16 cellular contexts compared by ENCODE assay signal in the genomic region with DNA sequence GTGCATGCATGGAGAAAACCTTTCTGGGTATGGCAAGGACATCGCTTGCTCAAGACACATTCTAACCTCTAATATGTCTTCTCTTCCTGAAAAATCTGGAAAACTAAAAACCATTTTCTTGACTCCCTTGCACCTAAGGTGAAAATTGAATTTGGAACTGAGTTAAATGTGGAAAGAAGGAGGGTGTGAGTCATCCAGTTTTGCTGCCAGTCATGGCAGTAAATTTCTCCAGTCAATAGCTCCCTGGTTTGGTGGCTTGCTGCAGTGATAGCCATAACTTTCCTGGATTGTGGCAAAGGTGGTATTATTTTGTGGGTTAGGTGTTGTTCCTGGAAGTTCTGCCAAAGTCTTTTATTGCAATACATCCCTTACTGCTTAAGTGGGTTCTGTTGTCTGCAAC. TPM values are rescaled to one million over a fixed set of nuclear protein-coding genes. Genes with fewer than 3 reads are reported as not detected.
DNase-seq lines count a peak whose midpoint lies in the region; ATAC-seq and TF ChIP-seq lines count a peak whose summit lies in the region.
"Had no signal": no experiment of that assay in that cellular context is flagged by ENCODE, and none has a peak within 500 bp of the region (broad histone marks: within the 10 kb centered on the region; RNA-seq: fewer than 3 reads in every experiment).

No MANE protein-coding gene starts in this region.

- H3K4me1 Mint-ChIP-seq in CD4-positive, CD25-positive, alpha-beta regulatory T cell: peaks cover 18 to 36% (median 29%) of the 10 kb centered on the region in 4 donors
- H3K4me1 Mint-ChIP-seq in WTC11: peaks cover 15% of the 10 kb centered on the region

- H3K36me3 ChIP-seq in CD4-positive, CD25-positive, alpha-beta regulatory T cell (ENCODE audit: control insufficient read depth, insufficient read depth, low read length): peaks cover 7% of the 10 kb centered on the region
- H3K36me3 ChIP-seq: ovary had no signal

- H3K9me3 ChIP-seq in CD4-positive, CD25-positive, alpha-beta regulatory T cell (ENCODE audit: control insufficient read depth in 2 of 2, low read length in 2 of 2): no peaks in the 10 kb centered on the region
- H3K9me3 ChIP-seq: ovary had no signal

- peak overlapping the region in 2 of 4 donors; percentile 19 to 30 for H3K4me3 Mint-ChIP-seq in CD4-positive, CD25-positive, alpha-beta regulatory T cell
- peak overlapping the region; percentile 7; the same call in 1 of the 2 replicates for H3K4me3 Mint-ChIP-seq in WTC11
- H3K4me3 Mint-ChIP-seq: activated naive CD4-positive, alpha-beta T cell treated with anti-CD3 and anti-CD28 coated beads, Interleukin-2, amount 10 ng/mL, durations not matched to agents 7 days and 5 days had no signal

- DNase-seq in CD4-positive, CD25-positive, alpha-beta regulatory T cell: no peak
- peak; percentile 30 for DNase-seq in HCEC 1CT
- DNase-seq in WTC11 (ENCODE audit: low spot score): no peak
- DNase-seq in foreskin fibroblast: peak; percentile 21 to 55
- no peak for DNase-seq in GM13977 (ENCODE audit: low spot score)
- DNase-seq in cerebellar nuclear complex (lab: John Stamatoyannopoulos, UW): no peak
- DNase-seq in stimulated activated CD4-positive, alpha-beta T cell treated with anti-CD3 and anti-CD28 coated beads, Interleukin-4, amount 100 ng/mL, for 24 hours: no peak
- no peak for DNase-seq in HuH-7 (ENCODE audit: low spot score)
- DNase-seq: activated naive CD4-positive, alpha-beta T cell treated with anti-CD3 and anti-CD28 coated beads, Interleukin-2, amount 10 ng/mL, durations not matched to agents 7 days and 5 days; kidney; midbrain; NCI-H1092 treated with DMSO at 0.1 percent for 48 hours; ovary; stimulated activated naive CD8-positive, alpha-beta T cell treated with anti-CD3 and anti-CD28 coated beads, Interleukin-15, Interleukin-2, amounts not matched to agents 100 U/mL and 50 U/mL, for 24 hours had no signal

- no peaks in the 10 kb centered on the region for H3K27me3 Mint-ChIP-seq in CD4-positive, CD25-positive, alpha-beta regulatory T cell
- no peaks in the 10 kb centered on the region for H3K27me3 Mint-ChIP-seq in WTC11 (ENCODE audit: low read depth)
- H3K27me3 Mint-ChIP-seq: activated naive CD4-positive, alpha-beta T cell treated with anti-CD3 and anti-CD28 coated beads, Interleukin-2, amount 10 ng/mL, durations not matched to agents 7 days and 5 days had no signal

- H3K4me1 ChIP-seq in CD4-positive, CD25-positive, alpha-beta regulatory T cell (ENCODE audit: control insufficient read depth, insufficient read depth, low read length, poor library complexity, severe bottlenecking): peaks cover 28% of the 10 kb centered on the region

- no peaks in the 10 kb centered on the region for H3K9me3 Mint-ChIP-seq in CD4-positive, CD25-positive, alpha-beta regulatory T cell
- no peaks in the 10 kb centered on the region for H3K9me3 Mint-ChIP-seq in WTC11
- H3K9me3 Mint-ChIP-seq: activated naive CD4-positive, alpha-beta T cell treated with anti-CD3 and anti-CD28 coated beads, Interleukin-2, amount 10 ng/mL, durations not matched to agents 7 days and 5 days had no signal

- H3K36me3 Mint-ChIP-seq in CD4-positive, CD25-positive, alpha-beta regulatory T cell: peaks cover 11% of the 10 kb centered on the region
- H3K36me3 Mint-ChIP-seq in WTC11: 0 out of 2 replicates have a peak, but pooled peaks cover 12% of the 10 kb centered on the region

- no peak for TF ChIP-seq CTCF in WTC11 (IDR thresholded peaks at IDR 0.05)
- TF ChIP-seq CTCF in foreskin fibroblast (IDR thresholded peaks at IDR 0.05; ENCODE audit: low read depth, low read length): no peak
- no peak for TF ChIP-seq CTCF in GM13977 (IDR thresholded peaks at IDR 0.05; ENCODE audit: extremely low read depth, insufficient read depth, missing control alignments)

- H3K27ac Mint-ChIP-seq in CD4-positive, CD25-positive, alpha-beta regulatory T cell: peak overlapping the region in 2 of 3 donors; percentile 8 to 67
- H3K27ac Mint-ChIP-seq in WTC11: no peak overlapping the region
- H3K27ac Mint-ChIP-seq: activated naive CD4-positive, alpha-beta T cell treated with anti-CD3 and anti-CD28 coated beads, Interleukin-2, amount 10 ng/mL, durations not matched to agents 7 days and 5 days had no signal

- POLR2A ChIA-PET in WTC11 (lab: Charles Lee): no interaction called here

- H3K27ac ChIP-seq in CD4-positive, CD25-positive, alpha-beta regulatory T cell (ENCODE audit: insufficient read depth, low read length, poor library complexity, severe bottlenecking): no peak overlapping the region
- H3K27ac ChIP-seq: ovary had no signal

- H3K27me3 ChIP-seq in CD4-positive, CD25-positive, alpha-beta regulatory T cell (ENCODE audit: control insufficient read depth, insufficient read depth, low read length): no peaks in the 10 kb centered on the region
- H3K27me3 ChIP-seq: ovary had no signal

- in situ Hi-C loops in GM13977 (cut with MboI; ENCODE audit: low pct_unique_long_range_greater_than_20kb, low sequenced_read_pairs, unreplicated experiment): no loop called here

- no peak overlapping the region for H3K4me3 ChIP-seq in CD4-positive, CD25-positive, alpha-beta regulatory T cell (ENCODE audit: low read depth, low read length)
- no peak overlapping the region for H3K4me3 ChIP-seq in foreskin fibroblast (ENCODE audit: low read depth in 1 of 2, low read length in 2 of 2)
- H3K4me3 ChIP-seq: ovary, smooth muscle cell had no signal

- ATAC-seq in CD4-positive, CD25-positive, alpha-beta regulatory T cell (ENCODE audit: low read depth in 2 of 2): no peak
- no peak for ATAC-seq in WTC11
- ATAC-seq: stimulated activated naive CD8-positive, alpha-beta T cell treated with anti-CD3 and anti-CD28 coated beads, Interleukin-15, Interleukin-2, amounts not matched to agents 100 U/mL and 50 U/mL, for 24 hours had no signal

- CTCF ChIA-PET in WTC11 (lab: Charles Lee): no interaction called here

TF ChIP-seq in WTC11, 78 proteins besides CTCF, POLR2A, EP300 and RAD21 (continues in another document):
- TF ChIP-seq, protein P1, sequence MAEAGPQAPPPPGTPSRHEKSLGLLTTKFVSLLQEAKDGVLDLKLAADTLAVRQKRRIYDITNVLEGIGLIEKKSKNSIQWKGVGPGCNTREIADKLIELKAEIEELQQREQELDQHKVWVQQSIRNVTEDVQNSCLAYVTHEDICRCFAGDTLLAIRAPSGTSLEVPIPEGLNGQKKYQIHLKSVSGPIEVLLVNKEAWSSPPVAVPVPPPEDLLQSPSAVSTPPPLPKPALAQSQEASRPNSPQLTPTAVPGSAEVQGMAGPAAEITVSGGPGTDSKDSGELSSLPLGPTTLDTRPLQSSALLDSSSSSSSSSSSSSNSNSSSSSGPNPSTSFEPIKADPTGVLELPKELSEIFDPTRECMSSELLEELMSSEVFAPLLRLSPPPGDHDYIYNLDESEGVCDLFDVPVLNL (CRISPR knock-in tag; IDR thresholded peaks at IDR 0.05; ENCODE audit: borderline replicate concordance, low read depth): no peak
- no peak for TF ChIP-seq ATF1 (CRISPR knock-in tag; IDR thresholded peaks at IDR 0.05)
- TF ChIP-seq ZNF263 (CRISPR knock-in tag; IDR thresholded peaks at IDR 0.05; ENCODE audit: low read depth): no peak
- TF ChIP-seq NFATC4 (CRISPR knock-in tag; IDR thresholded peaks at IDR 0.05): no peak
- TF ChIP-seq, protein P2, sequence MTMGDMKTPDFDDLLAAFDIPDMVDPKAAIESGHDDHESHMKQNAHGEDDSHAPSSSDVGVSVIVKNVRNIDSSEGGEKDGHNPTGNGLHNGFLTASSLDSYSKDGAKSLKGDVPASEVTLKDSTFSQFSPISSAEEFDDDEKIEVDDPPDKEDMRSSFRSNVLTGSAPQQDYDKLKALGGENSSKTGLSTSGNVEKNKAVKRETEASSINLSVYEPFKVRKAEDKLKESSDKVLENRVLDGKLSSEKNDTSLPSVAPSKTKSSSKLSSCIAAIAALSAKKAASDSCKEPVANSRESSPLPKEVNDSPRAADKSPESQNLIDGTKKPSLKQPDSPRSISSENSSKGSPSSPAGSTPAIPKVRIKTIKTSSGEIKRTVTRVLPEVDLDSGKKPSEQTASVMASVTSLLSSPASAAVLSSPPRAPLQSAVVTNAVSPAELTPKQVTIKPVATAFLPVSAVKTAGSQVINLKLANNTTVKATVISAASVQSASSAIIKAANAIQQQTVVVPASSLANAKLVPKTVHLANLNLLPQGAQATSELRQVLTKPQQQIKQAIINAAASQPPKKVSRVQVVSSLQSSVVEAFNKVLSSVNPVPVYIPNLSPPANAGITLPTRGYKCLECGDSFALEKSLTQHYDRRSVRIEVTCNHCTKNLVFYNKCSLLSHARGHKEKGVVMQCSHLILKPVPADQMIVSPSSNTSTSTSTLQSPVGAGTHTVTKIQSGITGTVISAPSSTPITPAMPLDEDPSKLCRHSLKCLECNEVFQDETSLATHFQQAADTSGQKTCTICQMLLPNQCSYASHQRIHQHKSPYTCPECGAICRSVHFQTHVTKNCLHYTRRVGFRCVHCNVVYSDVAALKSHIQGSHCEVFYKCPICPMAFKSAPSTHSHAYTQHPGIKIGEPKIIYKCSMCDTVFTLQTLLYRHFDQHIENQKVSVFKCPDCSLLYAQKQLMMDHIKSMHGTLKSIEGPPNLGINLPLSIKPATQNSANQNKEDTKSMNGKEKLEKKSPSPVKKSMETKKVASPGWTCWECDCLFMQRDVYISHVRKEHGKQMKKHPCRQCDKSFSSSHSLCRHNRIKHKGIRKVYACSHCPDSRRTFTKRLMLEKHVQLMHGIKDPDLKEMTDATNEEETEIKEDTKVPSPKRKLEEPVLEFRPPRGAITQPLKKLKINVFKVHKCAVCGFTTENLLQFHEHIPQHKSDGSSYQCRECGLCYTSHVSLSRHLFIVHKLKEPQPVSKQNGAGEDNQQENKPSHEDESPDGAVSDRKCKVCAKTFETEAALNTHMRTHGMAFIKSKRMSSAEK (CRISPR knock-in tag; IDR thresholded peaks at IDR 0.05; ENCODE audit: borderline replicate concordance): no peak

RNA-seq across cellular contexts. Expression of a gene that starts 2.5 kb away (rescaled TPM):
- total RNA-seq in CD4-positive, CD25-positive, alpha-beta regulatory T cell: 14.3 TPM
- 10 to 100 TPM; 43.5 to 58.6 (median 48.4) TPM for polyA plus RNA-seq in CD4-positive, CD25-positive, alpha-beta regulatory T cell
- total RNA-seq in WTC11 (2021): 40.6 to 42.0 TPM (median 40.7 TPM) in 3 replicates

RNA-seq across cellular contexts. Expression of a gene that starts 2.8 kb away (rescaled TPM):
- 48.3 TPM for total RNA-seq in CD4-positive, CD25-positive, alpha-beta regulatory T cell
- 100 to 1,000 TPM; 102 to 128 (median 109) TPM for polyA plus RNA-seq in CD4-positive, CD25-positive, alpha-beta regulatory T cell
- 102 to 103 TPM (median 103 TPM) in 3 replicates for total RNA-seq in WTC11 (2021)

RNA-seq across cellular contexts. Expression of a gene that starts 59.7 kb away (rescaled TPM):
- not detected for total RNA-seq in CD4-positive, CD25-positive, alpha-beta regulatory T cell
- not detected for polyA plus RNA-seq in CD4-positive, CD25-positive, alpha-beta regulatory T cell
- 34.0 to 36.8 TPM (median 35.3 TPM) in 3 replicates for total RNA-seq in WTC11 (2021)
- total RNA-seq: HT-29, smooth muscle cell had no signal

Comparison
In these comparisons a context has a peak if more than half of its experiments do, and no peak if none do; other contexts are left out.
1. DNase-seq: peak in HCEC 1CT (single experiment) and foreskin fibroblast (2 of 2); none in CD4-positive, CD25-positive, alpha-beta regulatory T cell (0 of 3), WTC11 (single experiment), GM13977 (single experiment), cerebellar nuclear complex (0 of 2), stimulated activated CD4-positive, alpha-beta T cell treated with anti-CD3 and anti-CD28 coated beads, Interleukin-4, amount 100 ng/mL, for 24 hours (single experiment) and HuH-7 (single experiment).
2. RNA of a gene that starts 59.7 kb away (total RNA-seq): 34.0 to 36.8 TPM in WTC11; not detected in CD4-positive, CD25-positive, alpha-beta regulatory T cell (single experiment); every median in the first group is over 10 times any median in the second.